In genomic region chr2:69483024-69483423, GRCh38 we compare ENCODE assay signal across 17 cellular contexts. TPM values are rescaled to one million over a fixed set of nuclear protein-coding genes. Genes with fewer than 3 reads are reported as not detected.
DNase-seq lines count a peak whose midpoint lies in the region; ATAC-seq, FAIRE-seq and TF ChIP-seq lines count a peak whose summit lies in the region.
"Had no signal": no experiment of that assay in that cellular context is flagged by ENCODE, and none has a peak within 500 bp of the region (broad histone marks: within the 10 kb centered on the region; RNA-seq: fewer than 3 reads in every experiment).

No MANE protein-coding gene starts in this region.

- no peak overlapping the region for H3K9ac ChIP-seq in BLaER1 treated with 17β-estradiol and CSF1 and Interleukin-3, amounts not matched to agents 10 nM and 100 nM
- no peak overlapping the region for H3K9ac ChIP-seq in astrocyte (ENCODE audit: low read length)

- peak; percentile 65 for ATAC-seq in mucosa of descending colon
- ATAC-seq in GM21825 (IDR thresholded peaks at IDR 0.05; ENCODE audit: unreplicated experiment) = no peak
- no peak for ATAC-seq in HG03159 (IDR thresholded peaks at IDR 0.05; ENCODE audit: unreplicated experiment)
- ATAC-seq in GM19395 (IDR thresholded peaks at IDR 0.05; ENCODE audit: unreplicated experiment) = no peak

- H3K36me3 Mint-ChIP-seq in astrocyte (ENCODE audit: low read depth, unreplicated experiment) = peaks cover 35% of the 10 kb centered on the region

- H3K27ac ChIP-seq in BLaER1 treated with 17β-estradiol and CSF1 and Interleukin-3, amounts not matched to agents 10 nM and 100 nM = no peak overlapping the region
- no peak overlapping the region for H3K27ac ChIP-seq in astrocyte (ENCODE audit: low read depth, low read length)
- H3K27ac ChIP-seq: HL-60, right atrium auricular region had no signal

- H3K36me3 ChIP-seq in BLaER1 treated with 17β-estradiol and CSF1 and Interleukin-3, amounts not matched to agents 10 nM and 100 nM = peaks cover 13 to 74% (median 44%) of the 10 kb centered on the region in 11 experiments
- H3K36me3 ChIP-seq in astrocyte (ENCODE audit: insufficient read depth, low read length) = peaks cover 8% of the 10 kb centered on the region
- no peaks in the 10 kb centered on the region for H3K36me3 ChIP-seq in mucosa of descending colon (ENCODE audit: low read depth)

- no peak overlapping the region for H3K27ac Mint-ChIP-seq in astrocyte (ENCODE audit: unreplicated experiment)
- H3K27ac Mint-ChIP-seq: activated B cell treated with CpG ODN at 0.5 μM for 24 hours; dendritic cell treated with granulocyte-macrophage colony-stimulating factor and Interleukin-4, amounts not matched to agents 40 ng/mL and 50 ng/mL, for 4 days; stimulated activated memory B cell treated with anti-CD40 and anti-IgM and Interleukin-4, amounts not matched to agents 10 μg/mL and 1 μg/mL and 100 μg/mL, for 72 hours had no signal

- no peaks in the 10 kb centered on the region for H3K9me3 Mint-ChIP-seq in astrocyte (ENCODE audit: unreplicated experiment)
- H3K9me3 Mint-ChIP-seq: activated B cell treated with CpG ODN at 0.5 μM for 24 hours; dendritic cell treated with granulocyte-macrophage colony-stimulating factor and Interleukin-4, amounts not matched to agents 40 ng/mL and 50 ng/mL, for 4 days; immature natural killer cell; stimulated activated memory B cell treated with anti-CD40 and anti-IgM and Interleukin-4, amounts not matched to agents 10 μg/mL and 1 μg/mL and 100 μg/mL, for 72 hours had no signal

- H3K4me2 ChIP-seq in BLaER1 treated with 17β-estradiol and CSF1 and Interleukin-3, amounts not matched to agents 10 nM and 100 nM = peak overlapping the region in 6 of 11 experiments; percentile 19 to 48 (median 39); a peak in 12 of 22 replicates
- H3K4me2 ChIP-seq in astrocyte (ENCODE audit: low read length) = no peak overlapping the region

- H4K20me1 ChIP-seq in BLaER1 treated with 17β-estradiol and CSF1 and Interleukin-3, amounts not matched to agents 10 nM and 100 nM = no peaks in the 10 kb centered on the region
- H4K20me1 ChIP-seq in astrocyte (ENCODE audit: insufficient read depth, low read length) = no peaks in the 10 kb centered on the region

- H3K27me3 Mint-ChIP-seq in astrocyte (ENCODE audit: low read depth, unreplicated experiment) = no peaks in the 10 kb centered on the region
- H3K27me3 Mint-ChIP-seq: activated B cell treated with CpG ODN at 0.5 μM for 24 hours; dendritic cell treated with granulocyte-macrophage colony-stimulating factor and Interleukin-4, amounts not matched to agents 40 ng/mL and 50 ng/mL, for 4 days had no signal

- no peaks in the 10 kb centered on the region for H3K27me3 ChIP-seq in BLaER1 treated with 17β-estradiol and CSF1 and Interleukin-3, amounts not matched to agents 10 nM and 100 nM
- no peaks in the 10 kb centered on the region for H3K27me3 ChIP-seq in astrocyte (ENCODE audit: insufficient read depth, low read length)
- H3K27me3 ChIP-seq: right atrium auricular region had no signal

- no peak overlapping the region for H3K4me3 ChIP-seq in BLaER1 treated with 17β-estradiol and CSF1 and Interleukin-3, amounts not matched to agents 10 nM and 100 nM
- H3K4me3 ChIP-seq in astrocyte (ENCODE audit: insufficient read depth, low read depth, low read length) (no peak overlapping the region), mucosa of descending colon (no peak overlapping the region)
- H3K4me3 ChIP-seq: right atrium auricular region had no signal

- H3K4me1 Mint-ChIP-seq in astrocyte (ENCODE audit: low read depth, unreplicated experiment) = peaks cover 15% of the 10 kb centered on the region

- H3K79me2 ChIP-seq in astrocyte (ENCODE audit: insufficient read depth, low read length) = no peaks in the 10 kb centered on the region

- H3K9me3 ChIP-seq in BLaER1 treated with 17β-estradiol and CSF1 and Interleukin-3, amounts not matched to agents 10 nM and 100 nM (replicated peaks in 1 of 11) = no peaks in the 10 kb centered on the region
- H3K9me3 ChIP-seq in astrocyte (ENCODE audit: insufficient read depth, low read depth, low read length) (no peaks in the 10 kb centered on the region), mucosa of descending colon (no peaks in the 10 kb centered on the region)
- H3K9me3 ChIP-seq: right atrium auricular region had no signal

- TF ChIP-seq CTCF in astrocyte (IDR thresholded peaks at IDR 0.05; ENCODE audit: insufficient read depth, low read depth, low read length) = no peak
- no peak for TF ChIP-seq CTCF in mucosa of descending colon (IDR thresholded peaks at IDR 0.05)

- H3K4me3 Mint-ChIP-seq in astrocyte (ENCODE audit: unreplicated experiment) = no peak overlapping the region
- H3K4me3 Mint-ChIP-seq: activated B cell treated with CpG ODN at 0.5 μM for 24 hours; dendritic cell treated with granulocyte-macrophage colony-stimulating factor and Interleukin-4, amounts not matched to agents 40 ng/mL and 50 ng/mL, for 4 days; immature natural killer cell; stimulated activated memory B cell treated with anti-CD40 and anti-IgM and Interleukin-4, amounts not matched to agents 10 μg/mL and 1 μg/mL and 100 μg/mL, for 72 hours had no signal

- H2AFZ ChIP-seq in astrocyte (ENCODE audit: low read depth, low read length) = no peak overlapping the region

- intact Hi-C loops in mucosa of descending colon (cut with DNase I, micrococcal nuclease) = no loop called here

- DNase-seq in COLO829 (ENCODE audit: low spot score) (peak; percentile 15), astrocyte (ENCODE audit: low read depth) (peak; percentile 60), mucosa of descending colon (no peak)
- DNase-seq: activated B cell treated with CpG ODN at 0.5 μM for 24 hours; activated CD8-positive, alpha-beta memory T cell treated with anti-CD3 and anti-CD28 coated beads, Interleukin-2, amount 50 U/mL, for 48 hours; amniotic stem cell; HCEC 1CT; immature natural killer cell; stimulated activated CD4-positive, alpha-beta T cell treated with anti-CD3 and anti-CD28 coated beads, Interleukin-4, amount 100 ng/mL, for 24 hours had no signal

- H3K4me1 ChIP-seq in BLaER1 treated with 17β-estradiol and CSF1 and Interleukin-3, amounts not matched to agents 10 nM and 100 nM = peaks cover 14 to 31% (median 21%) of the 10 kb centered on the region in 10 experiments; a peak in 19 of 20 replicates
- no peaks in the 10 kb centered on the region for H3K4me1 ChIP-seq in astrocyte (ENCODE audit: insufficient read depth, low read length)
- peaks cover 12% of the 10 kb centered on the region for H3K4me1 ChIP-seq in mucosa of descending colon (ENCODE audit: low read depth)
- H3K4me1 ChIP-seq: right atrium auricular region had no signal

- FAIRE-seq in astrocyte (lab: Jason Lieb, UNC) = no peak

RNA-seq across cellular contexts. Expression of gene NFU1, which starts 45.8 kb away (rescaled TPM):
- total RNA-seq in astrocyte (42.6 and 46.6 TPM in 2 replicates), mucosa of descending colon (10 to 100 TPM; 38.9 to 60.6 (median 47.2) TPM)

Comparison
In these comparisons a context has a peak if more than half of its experiments do, and no peak if none do; other contexts are left out.
1. DNase-seq: peak in COLO829 (single experiment) and astrocyte (single experiment); none in mucosa of descending colon (0 of 3).